Comparison of ENCODE assay signal across 2 cellular contexts in the genomic region with DNA sequence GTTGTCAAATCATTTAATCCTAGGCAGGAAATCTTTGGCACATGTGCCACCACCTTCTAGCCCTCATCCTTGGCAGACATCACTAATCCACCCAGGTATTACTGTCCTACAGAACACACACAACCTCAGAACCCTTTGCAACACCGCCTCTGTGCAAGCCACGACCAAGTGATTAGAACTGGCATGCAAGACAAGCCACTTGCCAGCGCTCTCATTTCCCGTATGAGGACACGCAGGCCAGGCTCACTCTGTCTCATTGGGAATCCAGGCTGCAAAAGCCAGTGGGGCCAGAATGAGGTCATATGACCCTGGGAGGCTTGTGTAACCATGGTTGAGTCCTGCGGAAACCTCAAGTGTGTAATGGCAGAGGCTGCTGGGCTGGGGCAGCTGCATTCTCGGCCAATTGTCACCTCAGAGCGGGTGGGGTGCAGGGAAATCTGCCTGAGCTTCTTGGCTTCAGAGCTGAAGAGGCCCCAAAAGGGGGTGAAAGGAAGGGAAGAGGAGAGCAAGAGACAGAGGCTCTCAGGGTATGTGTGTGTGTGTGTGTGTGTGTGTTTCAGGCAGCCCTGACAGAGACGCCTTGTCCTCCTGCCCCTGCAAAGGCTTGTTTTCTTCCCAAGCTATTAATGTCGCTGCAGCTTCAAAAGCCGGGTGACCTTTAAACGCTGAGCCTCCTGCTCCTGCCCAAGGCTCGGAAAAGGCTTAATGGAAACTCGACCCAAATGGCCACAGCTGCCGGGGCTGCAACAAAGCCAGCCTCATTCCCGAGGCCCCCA.
TF ChIP-seq lines count a peak whose summit lies in the region.

No MANE protein-coding gene starts in this region.

TF ChIP-seq in IMR-90, 13 proteins besides CTCF, POLR2A, EP300 and RAD21:
- TF ChIP-seq, protein P1, sequence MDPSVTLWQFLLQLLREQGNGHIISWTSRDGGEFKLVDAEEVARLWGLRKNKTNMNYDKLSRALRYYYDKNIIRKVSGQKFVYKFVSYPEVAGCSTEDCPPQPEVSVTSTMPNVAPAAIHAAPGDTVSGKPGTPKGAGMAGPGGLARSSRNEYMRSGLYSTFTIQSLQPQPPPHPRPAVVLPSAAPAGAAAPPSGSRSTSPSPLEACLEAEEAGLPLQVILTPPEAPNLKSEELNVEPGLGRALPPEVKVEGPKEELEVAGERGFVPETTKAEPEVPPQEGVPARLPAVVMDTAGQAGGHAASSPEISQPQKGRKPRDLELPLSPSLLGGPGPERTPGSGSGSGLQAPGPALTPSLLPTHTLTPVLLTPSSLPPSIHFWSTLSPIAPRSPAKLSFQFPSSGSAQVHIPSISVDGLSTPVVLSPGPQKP (IDR thresholded peaks at IDR 0.05; ENCODE audit: borderline replicate concordance, low read depth, low read length): no peak
- TF ChIP-seq RCOR1 (IDR thresholded peaks at IDR 0.05; ENCODE audit: insufficient replicate concordance, low read length) (no peak), MXI1 (IDR thresholded peaks at IDR 0.05; ENCODE audit: borderline replicate concordance, low read depth, low read length) (peak; percentile 55; the same call in 1 of the 2 replicates), CEBPB (IDR thresholded peaks at IDR 0.05; ENCODE audit: low read depth, low read length) (peak; percentile 96), SMC3 (IDR thresholded peaks at IDR 0.05; ENCODE audit: low read depth, low read length) (peak; percentile 31), RFX5 (IDR thresholded peaks at IDR 0.05; ENCODE audit: low read depth, low read length) (peak; percentile 20; the same call in 1 of the 2 replicates), MAFK (IDR thresholded peaks at IDR 0.05; ENCODE audit: low read depth, low read length) (no peak), FOS (IDR thresholded peaks at IDR 0.05; ENCODE audit: low read depth, low read length) (peak; percentile 29; the same call in 1 of the 2 replicates), BHLHE40 (IDR thresholded peaks at IDR 0.05; ENCODE audit: low read depth, low read length) (peak; percentile 66), CHD1 (IDR thresholded peaks at IDR 0.05; ENCODE audit: low read depth, low read length) (no peak), MAZ (IDR thresholded peaks at IDR 0.05; ENCODE audit: borderline replicate concordance, low read depth, low read length) (no peak), NFE2L2 (IDR thresholded peaks at IDR 0.05; ENCODE audit: low read depth, low read length) (no peak)
- TF ChIP-seq, protein P2, sequence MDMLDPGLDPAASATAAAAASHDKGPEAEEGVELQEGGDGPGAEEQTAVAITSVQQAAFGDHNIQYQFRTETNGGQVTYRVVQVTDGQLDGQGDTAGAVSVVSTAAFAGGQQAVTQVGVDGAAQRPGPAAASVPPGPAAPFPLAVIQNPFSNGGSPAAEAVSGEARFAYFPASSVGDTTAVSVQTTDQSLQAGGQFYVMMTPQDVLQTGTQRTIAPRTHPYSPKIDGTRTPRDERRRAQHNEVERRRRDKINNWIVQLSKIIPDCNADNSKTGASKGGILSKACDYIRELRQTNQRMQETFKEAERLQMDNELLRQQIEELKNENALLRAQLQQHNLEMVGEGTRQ (IDR thresholded peaks at IDR 0.05; ENCODE audit: low read depth, low read length): peak; percentile 86

TF ChIP-seq in SK-N-SH treated with all-trans-retinoic acid at 6 μM for 48 hours, 23 proteins besides CTCF, POLR2A, EP300 and RAD21:
- TF ChIP-seq ZNF70 (CRISPR knock-in tag; IDR thresholded peaks at IDR 0.05) (no peak), ESRRG (CRISPR knock-in tag; IDR thresholded peaks at IDR 0.05) (no peak), GLIS3 (CRISPR knock-in tag; IDR thresholded peaks at IDR 0.05) (no peak), CSDC2 (CRISPR knock-in tag; IDR thresholded peaks at IDR 0.05) (no peak), ZNF8 (CRISPR knock-in tag; IDR thresholded peaks at IDR 0.05) (no peak), ZC3H10 (CRISPR knock-in tag; IDR thresholded peaks at IDR 0.05) (no peak), ARNTL (CRISPR knock-in tag; IDR thresholded peaks at IDR 0.05; ENCODE audit: borderline replicate concordance, low read depth) (no peak), RARB (CRISPR knock-in tag; IDR thresholded peaks at IDR 0.05) (no peak), BACH2 (CRISPR knock-in tag; IDR thresholded peaks at IDR 0.05; ENCODE audit: borderline replicate concordance) (no peak), TCF4 (CRISPR knock-in tag; IDR thresholded peaks at IDR 0.05; ENCODE audit: borderline replicate concordance) (no peak), TOX (CRISPR knock-in tag; IDR thresholded peaks at IDR 0.05; ENCODE audit: borderline replicate concordance) (no peak)
- TF ChIP-seq, protein P3, sequence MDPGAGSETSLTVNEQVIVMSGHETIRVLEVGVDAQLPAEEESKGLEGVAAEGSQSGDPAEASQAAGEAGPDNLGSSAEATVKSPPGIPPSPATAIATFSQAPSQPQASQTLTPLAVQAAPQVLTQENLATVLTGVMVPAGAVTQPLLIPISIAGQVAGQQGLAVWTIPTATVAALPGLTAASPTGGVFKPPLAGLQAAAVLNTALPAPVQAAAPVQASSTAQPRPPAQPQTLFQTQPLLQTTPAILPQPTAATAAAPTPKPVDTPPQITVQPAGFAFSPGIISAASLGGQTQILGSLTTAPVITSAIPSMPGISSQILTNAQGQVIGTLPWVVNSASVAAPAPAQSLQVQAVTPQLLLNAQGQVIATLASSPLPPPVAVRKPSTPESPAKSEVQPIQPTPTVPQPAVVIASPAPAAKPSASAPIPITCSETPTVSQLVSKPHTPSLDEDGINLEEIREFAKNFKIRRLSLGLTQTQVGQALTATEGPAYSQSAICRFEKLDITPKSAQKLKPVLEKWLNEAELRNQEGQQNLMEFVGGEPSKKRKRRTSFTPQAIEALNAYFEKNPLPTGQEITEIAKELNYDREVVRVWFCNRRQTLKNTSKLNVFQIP (CRISPR knock-in tag; IDR thresholded peaks at IDR 0.05; ENCODE audit: borderline replicate concordance, low read depth): no peak
- TF ChIP-seq, protein P4, sequence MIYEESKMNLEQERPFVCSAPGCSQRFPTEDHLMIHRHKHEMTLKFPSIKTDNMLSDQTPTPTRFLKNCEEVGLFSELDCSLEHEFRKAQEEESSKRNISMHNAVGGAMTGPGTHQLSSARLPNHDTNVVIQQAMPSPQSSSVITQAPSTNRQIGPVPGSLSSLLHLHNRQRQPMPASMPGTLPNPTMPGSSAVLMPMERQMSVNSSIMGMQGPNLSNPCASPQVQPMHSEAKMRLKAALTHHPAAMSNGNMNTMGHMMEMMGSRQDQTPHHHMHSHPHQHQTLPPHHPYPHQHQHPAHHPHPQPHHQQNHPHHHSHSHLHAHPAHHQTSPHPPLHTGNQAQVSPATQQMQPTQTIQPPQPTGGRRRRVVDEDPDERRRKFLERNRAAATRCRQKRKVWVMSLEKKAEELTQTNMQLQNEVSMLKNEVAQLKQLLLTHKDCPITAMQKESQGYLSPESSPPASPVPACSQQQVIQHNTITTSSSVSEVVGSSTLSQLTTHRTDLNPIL (CRISPR knock-in tag; IDR thresholded peaks at IDR 0.05; ENCODE audit: low read depth): no peak
- TF ChIP-seq, protein P5, sequence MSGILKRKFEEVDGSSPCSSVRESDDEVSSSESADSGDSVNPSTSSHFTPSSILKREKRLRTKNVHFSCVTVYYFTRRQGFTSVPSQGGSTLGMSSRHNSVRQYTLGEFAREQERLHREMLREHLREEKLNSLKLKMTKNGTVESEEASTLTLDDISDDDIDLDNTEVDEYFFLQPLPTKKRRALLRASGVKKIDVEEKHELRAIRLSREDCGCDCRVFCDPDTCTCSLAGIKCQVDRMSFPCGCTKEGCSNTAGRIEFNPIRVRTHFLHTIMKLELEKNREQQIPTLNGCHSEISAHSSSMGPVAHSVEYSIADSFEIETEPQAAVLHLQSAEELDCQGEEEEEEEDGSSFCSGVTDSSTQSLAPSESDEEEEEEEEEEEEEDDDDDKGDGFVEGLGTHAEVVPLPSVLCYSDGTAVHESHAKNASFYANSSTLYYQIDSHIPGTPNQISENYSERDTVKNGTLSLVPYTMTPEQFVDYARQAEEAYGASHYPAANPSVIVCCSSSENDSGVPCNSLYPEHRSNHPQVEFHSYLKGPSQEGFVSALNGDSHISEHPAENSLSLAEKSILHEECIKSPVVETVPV (CRISPR knock-in tag; IDR thresholded peaks at IDR 0.05): no peak
